Comparison of ENCODE assay signal across 1 cellular context in genomic region chr17:76264425-76264754, GRCh38.
TF ChIP-seq lines count a peak whose summit lies in the region.

No MANE protein-coding gene starts in this region.

TF ChIP-seq in GM12878, 131 proteins besides CTCF, POLR2A, EP300 and RAD21:
- TF ChIP-seq CHD1 (IDR thresholded peaks at IDR 0.05; ENCODE audit: low read depth, low read length) (no peak), KAT2A (conservative IDR thresholded peaks at IDR 0.05; ENCODE audit: control insufficient read depth, low read depth, low read length) (no peak), CREM (IDR thresholded peaks at IDR 0.05; ENCODE audit: low read depth) (no peak), SMAD1 (IDR thresholded peaks at IDR 0.05; ENCODE audit: low read depth, partially characterized antibody) (peak; percentile 33), ELK1 (IDR thresholded peaks at IDR 0.05; ENCODE audit: low read depth, low read length) (no peak), ATF3 (IDR thresholded peaks at IDR 0.05; ENCODE audit: borderline replicate concordance, extremely low read depth, low read depth, low read length) (0 out of 2 replicates have a peak, but pooled peaks have one; percentile 0), ZBTB40 (IDR thresholded peaks at IDR 0.05; ENCODE audit: borderline replicate concordance) (peak; percentile 41; the same call in 1 of the 2 replicates), ZBED1 (IDR thresholded peaks at IDR 0.05; ENCODE audit: borderline replicate concordance) (no peak)
TF ChIP-seq in GM12878: peak in this region for 3.
